In genomic region chr3:149221783-149222517, GRCh38 we compare ENCODE assay signal across 2 cellular contexts.
TF ChIP-seq lines count a peak whose summit lies in the region.

CP (minus strand) TSS chr3:149221829; CDS start chr3:149221792, 37 bp downstream.

TF ChIP-seq in WTC11, 78 proteins besides CTCF, POLR2A, EP300 and RAD21 (continued from another document):
- TF ChIP-seq FOXP4 (CRISPR knock-in tag; IDR thresholded peaks at IDR 0.05) (no peak), HMGA2 (CRISPR knock-in tag; IDR thresholded peaks at IDR 0.05) (no peak), ZNF232 (CRISPR knock-in tag; IDR thresholded peaks at IDR 0.05) (no peak)
- TF ChIP-seq, protein P1, sequence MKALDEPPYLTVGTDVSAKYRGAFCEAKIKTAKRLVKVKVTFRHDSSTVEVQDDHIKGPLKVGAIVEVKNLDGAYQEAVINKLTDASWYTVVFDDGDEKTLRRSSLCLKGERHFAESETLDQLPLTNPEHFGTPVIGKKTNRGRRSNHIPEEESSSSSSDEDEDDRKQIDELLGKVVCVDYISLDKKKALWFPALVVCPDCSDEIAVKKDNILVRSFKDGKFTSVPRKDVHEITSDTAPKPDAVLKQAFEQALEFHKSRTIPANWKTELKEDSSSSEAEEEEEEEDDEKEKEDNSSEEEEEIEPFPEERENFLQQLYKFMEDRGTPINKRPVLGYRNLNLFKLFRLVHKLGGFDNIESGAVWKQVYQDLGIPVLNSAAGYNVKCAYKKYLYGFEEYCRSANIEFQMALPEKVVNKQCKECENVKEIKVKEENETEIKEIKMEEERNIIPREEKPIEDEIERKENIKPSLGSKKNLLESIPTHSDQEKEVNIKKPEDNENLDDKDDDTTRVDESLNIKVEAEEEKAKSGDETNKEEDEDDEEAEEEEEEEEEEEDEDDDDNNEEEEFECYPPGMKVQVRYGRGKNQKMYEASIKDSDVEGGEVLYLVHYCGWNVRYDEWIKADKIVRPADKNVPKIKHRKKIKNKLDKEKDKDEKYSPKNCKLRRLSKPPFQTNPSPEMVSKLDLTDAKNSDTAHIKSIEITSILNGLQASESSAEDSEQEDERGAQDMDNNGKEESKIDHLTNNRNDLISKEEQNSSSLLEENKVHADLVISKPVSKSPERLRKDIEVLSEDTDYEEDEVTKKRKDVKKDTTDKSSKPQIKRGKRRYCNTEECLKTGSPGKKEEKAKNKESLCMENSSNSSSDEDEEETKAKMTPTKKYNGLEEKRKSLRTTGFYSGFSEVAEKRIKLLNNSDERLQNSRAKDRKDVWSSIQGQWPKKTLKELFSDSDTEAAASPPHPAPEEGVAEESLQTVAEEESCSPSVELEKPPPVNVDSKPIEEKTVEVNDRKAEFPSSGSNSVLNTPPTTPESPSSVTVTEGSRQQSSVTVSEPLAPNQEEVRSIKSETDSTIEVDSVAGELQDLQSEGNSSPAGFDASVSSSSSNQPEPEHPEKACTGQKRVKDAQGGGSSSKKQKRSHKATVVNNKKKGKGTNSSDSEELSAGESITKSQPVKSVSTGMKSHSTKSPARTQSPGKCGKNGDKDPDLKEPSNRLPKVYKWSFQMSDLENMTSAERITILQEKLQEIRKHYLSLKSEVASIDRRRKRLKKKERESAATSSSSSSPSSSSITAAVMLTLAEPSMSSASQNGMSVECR (CRISPR knock-in tag; IDR thresholded peaks at IDR 0.05; ENCODE audit: borderline replicate concordance) = no peak

TF ChIP-seq in SK-N-SH, 30 proteins besides CTCF, POLR2A, EP300 and RAD21 (continued from another document):
- no peak for TF ChIP-seq USF2 (IDR thresholded peaks at IDR 0.05; ENCODE audit: borderline replicate concordance, low read depth, low read length)
- TF ChIP-seq GATA2 (CRISPR knock-in tag; IDR thresholded peaks at IDR 0.05) = no peak
- TF ChIP-seq FOXM1 (IDR thresholded peaks at IDR 0.05; ENCODE audit: low read depth) = no peak
- TF ChIP-seq TEAD4 (IDR thresholded peaks at IDR 0.05; ENCODE audit: borderline replicate concordance, insufficient read depth) = no peak
- TF ChIP-seq SIN3A (IDR thresholded peaks at IDR 0.05; ENCODE audit: borderline replicate concordance, low read depth, low read length) = no peak
- no peak for TF ChIP-seq JUND (IDR thresholded peaks at IDR 0.05)
- no peak for TF ChIP-seq GABPA (IDR thresholded peaks at IDR 0.05; ENCODE audit: low read depth)
- no peak for TF ChIP-seq SMC3 (IDR thresholded peaks at IDR 0.05; ENCODE audit: low read depth, low read length)
- no peak for TF ChIP-seq MEF2A (IDR thresholded peaks at IDR 0.05; ENCODE audit: borderline replicate concordance, low read depth)
- TF ChIP-seq TAF1 (IDR thresholded peaks at IDR 0.05; ENCODE audit: borderline replicate concordance, low read depth, low read length) = no peak
- TF ChIP-seq RFX5 (IDR thresholded peaks at IDR 0.05; ENCODE audit: low read length) = no peak
- no peak for TF ChIP-seq RCOR1 (IDR thresholded peaks at IDR 0.05; ENCODE audit: low read length)
- TF ChIP-seq POLR2AphosphoS5 (IDR thresholded peaks at IDR 0.05; ENCODE audit: low read depth, low read length) = no peak
- TF ChIP-seq RXRA (IDR thresholded peaks at IDR 0.05; ENCODE audit: borderline replicate concordance, low read depth) = no peak
- TF ChIP-seq NRF1 (IDR thresholded peaks at IDR 0.05; ENCODE audit: low read depth, low read length) = no peak
- TF ChIP-seq FOSL2 (IDR thresholded peaks at IDR 0.05; ENCODE audit: borderline replicate concordance, low read depth) = no peak
- TF ChIP-seq EZH2phosphoT487 (IDR thresholded peaks at IDR 0.05; ENCODE audit: borderline replicate concordance, low read depth) = no peak
